Comparison of ENCODE assay signal across 12 cellular contexts in the genomic region with DNA sequence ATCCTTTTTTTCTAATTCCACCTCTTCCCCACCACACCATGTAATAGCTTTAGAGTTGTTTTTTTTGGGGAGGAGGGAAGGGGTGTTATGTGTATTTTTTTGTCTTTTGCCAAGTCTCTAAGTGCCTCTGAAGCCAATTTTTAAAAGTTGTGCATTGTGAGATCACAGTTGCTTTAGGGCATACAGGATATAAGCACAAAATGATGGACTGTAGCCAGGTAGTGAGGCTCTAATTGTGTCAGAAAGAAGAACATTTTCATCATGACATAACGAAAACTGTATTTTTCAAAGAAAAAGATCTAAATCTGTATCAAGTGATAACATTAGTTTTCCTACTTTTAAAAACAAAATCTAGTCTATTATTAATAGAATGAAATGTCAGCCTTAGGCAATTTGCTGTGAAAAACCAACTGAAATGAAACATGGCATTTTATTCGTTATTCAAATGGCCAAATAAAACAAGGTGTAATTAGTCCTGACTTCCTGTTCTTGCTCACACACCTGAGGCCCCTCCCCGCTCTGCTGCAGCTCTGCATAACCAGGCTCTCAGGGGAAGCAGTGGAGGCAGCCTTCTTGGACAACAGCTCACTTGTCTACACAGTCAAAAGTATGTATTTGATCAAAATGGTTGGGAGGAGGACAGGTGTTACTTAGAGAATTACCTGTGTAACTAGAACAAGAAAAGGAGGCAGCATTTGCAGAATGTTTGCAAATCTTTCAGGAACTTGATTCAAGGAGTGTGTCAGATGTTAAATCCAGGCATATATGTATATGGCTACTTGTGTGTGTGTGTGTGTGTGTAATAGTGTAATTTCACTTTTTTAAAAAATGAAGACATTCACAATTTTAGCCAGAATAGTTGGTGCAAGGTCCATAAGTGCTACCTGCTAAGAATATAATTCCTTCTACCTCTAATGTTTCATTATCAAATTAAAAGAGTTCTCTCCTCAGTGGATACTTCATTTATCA.
A peak's percentile ranks its signal among the peaks of the same experiment; 100 is the strongest.
DNase-seq lines count a peak whose midpoint lies in the region; ATAC-seq, FAIRE-seq and TF ChIP-seq lines count a peak whose summit lies in the region.
"Had no signal": no experiment of that assay in that cellular context is flagged by ENCODE, and none has a peak within 500 bp of the region (broad histone marks: within the 10 kb centered on the region; RNA-seq: fewer than 3 reads in every experiment).

No MANE protein-coding gene starts in this region.

- H3K4me1 ChIP-seq in HEK293 (ENCODE audit: control insufficient read depth, insufficient read depth, low read length) (peaks cover 15% of the 10 kb centered on the region), duodenal mucosa (ENCODE audit: control insufficient read depth in 1 of 2, insufficient read depth in 2 of 2, low read length in 2 of 2) (peaks cover 0 to 8% of the 10 kb centered on the region in 2 donors), pancreas (no peaks in the 10 kb centered on the region)

- no peaks in the 10 kb centered on the region for H3K36me3 ChIP-seq in HEK293 (ENCODE audit: control insufficient read depth in 2 of 2, insufficient read depth in 1 of 2, low read length in 2 of 2)
- no peaks in the 10 kb centered on the region for H3K36me3 ChIP-seq in duodenal mucosa (ENCODE audit: control insufficient read depth in 1 of 2, insufficient read depth in 2 of 2, low read length in 2 of 2)
- no peaks in the 10 kb centered on the region for H3K36me3 ChIP-seq in pancreas
- H3K36me3 ChIP-seq: upper lobe of left lung had no signal

- H3K9me3 ChIP-seq in HEK293 (ENCODE audit: control insufficient read depth, insufficient read depth, low read depth, low read length) (no peaks in the 10 kb centered on the region), duodenal mucosa (ENCODE audit: control insufficient read depth in 1 of 2, low read length in 2 of 2) (no peaks in the 10 kb centered on the region), pancreas (no peaks in the 10 kb centered on the region)
- H3K9me3 ChIP-seq: upper lobe of left lung had no signal

- intact Hi-C loops in pancreas (cut with DNase I) = no loop called here

- no peaks in the 10 kb centered on the region for H3K27me3 ChIP-seq in duodenal mucosa (ENCODE audit: control insufficient read depth in 1 of 2, insufficient read depth in 2 of 2, low read length in 2 of 2)
- no peaks in the 10 kb centered on the region for H3K27me3 ChIP-seq in pancreas
- H3K27me3 ChIP-seq: upper lobe of left lung had no signal

- H3K4me3 ChIP-seq in HEK293 (ENCODE audit: low read depth, low read length) (no peak overlapping the region), duodenal mucosa (ENCODE audit: low read depth in 1 of 2, low read length in 2 of 2) (peak overlapping the region; percentile 57 to 69), pancreas (no peak overlapping the region)
- H3K4me3 ChIP-seq: upper lobe of left lung had no signal

- DNase-seq in NCI-H526 treated with DMSO at 0.1 percent for 48 hours (lab: John Stamatoyannopoulos, UW) (peak; percentile 83), pancreas (no peak), NCI-H345 (lab: John Stamatoyannopoulos, UW) (no peak)
- DNase-seq: AML-193, GF-D8 had no signal

- H3K27ac ChIP-seq in HEK293 (ENCODE audit: extremely low read depth, low read depth, low read length) = no peak overlapping the region
- H3K27ac ChIP-seq in duodenal mucosa (ENCODE audit: low read depth, low read length) = no peak overlapping the region
- no peak overlapping the region for H3K27ac ChIP-seq in pancreas
- H3K27ac ChIP-seq: upper lobe of left lung had no signal

- 56 to 61% methylated on average over 3 of the region's 3 CpGs for WGBS in pancreas, 2 donors

- POLR2A ChIA-PET in HEK293 (lab: Yijun Ruan, JAX) = interaction anchor here (0.5 kb wide), 1 partner anchor 206 kb away, joined by 4 read pairs; no protein-coding TSS in a partner anchor

- no peak for FAIRE-seq in pancreas (lab: Jason Lieb, UNC)

- TF ChIP-seq CTCF in HEK293 (tag by site-specific recombination; IDR thresholded peaks at IDR 0.05) (no peak), pancreas (IDR thresholded peaks at IDR 0.05) (no peak)

- CTCF ChIA-PET in HEK293 (lab: Yijun Ruan, JAX) = interaction anchor here (0.7 to 0.9 kb wide), 3 partner anchors 9 to 69 kb away, joined by 3 to 4 read pairs (median 4); no protein-coding TSS in a partner anchor

- H3K9ac ChIP-seq in duodenal mucosa (ENCODE audit: low read depth in 1 of 2, low read length in 2 of 2) = peak overlapping the region in 1 of 2 donors; percentile 28

- ATAC-seq in pancreas (peak in 3 of 4 donors; percentile 41 to 59 (median 51)), HG03378 (IDR thresholded peaks at IDR 0.05; ENCODE audit: unreplicated experiment) (no peak), GM18907 (IDR thresholded peaks at IDR 0.05; ENCODE audit: unreplicated experiment) (no peak), HG03280 (IDR thresholded peaks at IDR 0.05; ENCODE audit: unreplicated experiment) (no peak)
- ATAC-seq: sciatic nerve had no signal

TF ChIP-seq in HEK293, 187 proteins besides CTCF, POLR2A, EP300 and RAD21:
- TF ChIP-seq, protein P1, sequence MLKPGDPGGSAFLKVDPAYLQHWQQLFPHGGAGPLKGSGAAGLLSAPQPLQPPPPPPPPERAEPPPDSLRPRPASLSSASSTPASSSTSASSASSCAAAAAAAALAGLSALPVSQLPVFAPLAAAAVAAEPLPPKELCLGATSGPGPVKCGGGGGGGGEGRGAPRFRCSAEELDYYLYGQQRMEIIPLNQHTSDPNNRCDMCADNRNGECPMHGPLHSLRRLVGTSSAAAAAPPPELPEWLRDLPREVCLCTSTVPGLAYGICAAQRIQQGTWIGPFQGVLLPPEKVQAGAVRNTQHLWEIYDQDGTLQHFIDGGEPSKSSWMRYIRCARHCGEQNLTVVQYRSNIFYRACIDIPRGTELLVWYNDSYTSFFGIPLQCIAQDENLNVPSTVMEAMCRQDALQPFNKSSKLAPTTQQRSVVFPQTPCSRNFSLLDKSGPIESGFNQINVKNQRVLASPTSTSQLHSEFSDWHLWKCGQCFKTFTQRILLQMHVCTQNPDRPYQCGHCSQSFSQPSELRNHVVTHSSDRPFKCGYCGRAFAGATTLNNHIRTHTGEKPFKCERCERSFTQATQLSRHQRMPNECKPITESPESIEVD (tag by site-specific recombination; IDR thresholded peaks at IDR 0.05) = peak; percentile 64
- TF ChIP-seq, protein P2, sequence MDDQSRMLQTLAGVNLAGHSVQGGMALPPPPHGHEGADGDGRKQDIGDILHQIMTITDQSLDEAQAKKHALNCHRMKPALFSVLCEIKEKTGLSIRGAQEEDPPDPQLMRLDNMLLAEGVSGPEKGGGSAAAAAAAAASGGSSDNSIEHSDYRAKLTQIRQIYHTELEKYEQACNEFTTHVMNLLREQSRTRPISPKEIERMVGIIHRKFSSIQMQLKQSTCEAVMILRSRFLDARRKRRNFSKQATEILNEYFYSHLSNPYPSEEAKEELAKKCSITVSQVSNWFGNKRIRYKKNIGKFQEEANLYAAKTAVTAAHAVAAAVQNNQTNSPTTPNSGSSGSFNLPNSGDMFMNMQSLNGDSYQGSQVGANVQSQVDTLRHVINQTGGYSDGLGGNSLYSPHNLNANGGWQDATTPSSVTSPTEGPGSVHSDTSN (CRISPR knock-in tag; IDR thresholded peaks at IDR 0.05) = no peak

Comparison
In these comparisons a context has a peak if more than half of its experiments do, and no peak if none do; other contexts are left out.
1. H3K4me3 ChIP-seq: peak in duodenal mucosa (2 of 2); none in HEK293 (single experiment) and pancreas (0 of 4).
2. ATAC-seq: peak in pancreas (3 of 4); none in HG03378 (single experiment), GM18907 (single experiment) and HG03280 (single experiment).